In the genomic region with DNA sequence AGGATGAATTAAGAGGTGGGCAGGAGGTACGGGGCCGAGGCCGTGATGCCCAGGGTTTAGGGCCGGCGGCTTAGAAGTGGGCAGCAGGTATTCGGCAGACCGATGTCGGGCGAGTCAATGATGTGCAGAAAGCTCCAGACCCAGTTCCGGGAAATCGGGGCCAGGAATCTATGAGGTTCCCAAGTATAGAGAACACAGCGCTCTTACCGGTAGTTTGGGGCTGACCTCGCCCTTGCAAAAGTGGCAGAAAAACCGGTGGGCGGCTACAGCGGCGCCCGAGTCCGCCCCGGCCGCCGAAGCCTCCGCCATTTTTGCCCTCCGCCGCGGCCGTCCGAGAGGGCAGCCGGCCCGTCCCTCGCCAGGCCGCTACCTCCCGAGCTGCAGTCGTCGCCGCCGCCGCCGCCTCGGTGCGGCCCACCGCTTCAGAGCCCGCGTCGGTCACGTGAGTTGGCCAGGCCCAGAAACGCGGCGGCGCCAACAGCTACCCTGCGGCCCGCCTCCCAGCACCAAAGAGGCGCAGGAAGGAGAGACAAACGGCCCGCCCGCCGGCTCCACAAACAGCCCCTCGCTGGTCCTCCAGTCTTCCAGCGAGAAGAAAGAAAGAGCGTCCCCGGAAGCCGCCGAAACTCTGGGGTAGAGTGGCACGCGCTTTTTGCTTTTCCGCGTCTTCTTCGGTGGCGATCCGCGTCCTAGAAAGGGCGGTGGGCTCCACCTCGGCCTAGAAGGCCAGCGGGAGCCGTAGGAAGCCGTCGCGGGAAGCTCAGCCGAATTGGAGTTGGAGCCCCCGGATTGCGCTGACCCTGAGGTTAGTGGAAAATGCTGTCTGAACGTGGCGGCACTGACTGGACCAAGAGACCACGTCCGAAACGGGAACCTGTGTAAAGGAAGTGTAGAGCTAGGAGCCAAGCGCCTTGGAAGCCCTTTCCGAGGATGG, we compare ENCODE assay signal across 1 cellular context.
TF ChIP-seq lines count a peak whose summit lies in the region.

A gene with protein sequence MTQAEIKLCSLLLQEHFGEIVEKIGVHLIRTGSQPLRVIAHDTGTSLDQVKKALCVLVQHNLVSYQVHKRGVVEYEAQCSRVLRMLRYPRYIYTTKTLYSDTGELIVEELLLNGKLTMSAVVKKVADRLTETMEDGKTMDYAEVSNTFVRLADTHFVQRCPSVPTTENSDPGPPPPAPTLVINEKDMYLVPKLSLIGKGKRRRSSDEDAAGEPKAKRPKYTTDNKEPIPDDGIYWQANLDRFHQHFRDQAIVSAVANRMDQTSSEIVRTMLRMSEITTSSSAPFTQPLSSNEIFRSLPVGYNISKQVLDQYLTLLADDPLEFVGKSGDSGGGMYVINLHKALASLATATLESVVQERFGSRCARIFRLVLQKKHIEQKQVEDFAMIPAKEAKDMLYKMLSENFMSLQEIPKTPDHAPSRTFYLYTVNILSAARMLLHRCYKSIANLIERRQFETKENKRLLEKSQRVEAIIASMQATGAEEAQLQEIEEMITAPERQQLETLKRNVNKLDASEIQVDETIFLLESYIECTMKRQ (plus strand): TSS at position 636 of the 934 bp plus-strand sequence. CDS start 1,577 bp downstream, outside the sequence.
A gene (minus strand): TSS at position 531 of the 934 bp plus-strand sequence. CDS start 222 bp downstream, at position 309.

TF ChIP-seq in HepG2, 621 proteins besides CTCF, POLR2A, EP300 and RAD21 (continued from another document and continues in another):
- TF ChIP-seq, protein P1, sequence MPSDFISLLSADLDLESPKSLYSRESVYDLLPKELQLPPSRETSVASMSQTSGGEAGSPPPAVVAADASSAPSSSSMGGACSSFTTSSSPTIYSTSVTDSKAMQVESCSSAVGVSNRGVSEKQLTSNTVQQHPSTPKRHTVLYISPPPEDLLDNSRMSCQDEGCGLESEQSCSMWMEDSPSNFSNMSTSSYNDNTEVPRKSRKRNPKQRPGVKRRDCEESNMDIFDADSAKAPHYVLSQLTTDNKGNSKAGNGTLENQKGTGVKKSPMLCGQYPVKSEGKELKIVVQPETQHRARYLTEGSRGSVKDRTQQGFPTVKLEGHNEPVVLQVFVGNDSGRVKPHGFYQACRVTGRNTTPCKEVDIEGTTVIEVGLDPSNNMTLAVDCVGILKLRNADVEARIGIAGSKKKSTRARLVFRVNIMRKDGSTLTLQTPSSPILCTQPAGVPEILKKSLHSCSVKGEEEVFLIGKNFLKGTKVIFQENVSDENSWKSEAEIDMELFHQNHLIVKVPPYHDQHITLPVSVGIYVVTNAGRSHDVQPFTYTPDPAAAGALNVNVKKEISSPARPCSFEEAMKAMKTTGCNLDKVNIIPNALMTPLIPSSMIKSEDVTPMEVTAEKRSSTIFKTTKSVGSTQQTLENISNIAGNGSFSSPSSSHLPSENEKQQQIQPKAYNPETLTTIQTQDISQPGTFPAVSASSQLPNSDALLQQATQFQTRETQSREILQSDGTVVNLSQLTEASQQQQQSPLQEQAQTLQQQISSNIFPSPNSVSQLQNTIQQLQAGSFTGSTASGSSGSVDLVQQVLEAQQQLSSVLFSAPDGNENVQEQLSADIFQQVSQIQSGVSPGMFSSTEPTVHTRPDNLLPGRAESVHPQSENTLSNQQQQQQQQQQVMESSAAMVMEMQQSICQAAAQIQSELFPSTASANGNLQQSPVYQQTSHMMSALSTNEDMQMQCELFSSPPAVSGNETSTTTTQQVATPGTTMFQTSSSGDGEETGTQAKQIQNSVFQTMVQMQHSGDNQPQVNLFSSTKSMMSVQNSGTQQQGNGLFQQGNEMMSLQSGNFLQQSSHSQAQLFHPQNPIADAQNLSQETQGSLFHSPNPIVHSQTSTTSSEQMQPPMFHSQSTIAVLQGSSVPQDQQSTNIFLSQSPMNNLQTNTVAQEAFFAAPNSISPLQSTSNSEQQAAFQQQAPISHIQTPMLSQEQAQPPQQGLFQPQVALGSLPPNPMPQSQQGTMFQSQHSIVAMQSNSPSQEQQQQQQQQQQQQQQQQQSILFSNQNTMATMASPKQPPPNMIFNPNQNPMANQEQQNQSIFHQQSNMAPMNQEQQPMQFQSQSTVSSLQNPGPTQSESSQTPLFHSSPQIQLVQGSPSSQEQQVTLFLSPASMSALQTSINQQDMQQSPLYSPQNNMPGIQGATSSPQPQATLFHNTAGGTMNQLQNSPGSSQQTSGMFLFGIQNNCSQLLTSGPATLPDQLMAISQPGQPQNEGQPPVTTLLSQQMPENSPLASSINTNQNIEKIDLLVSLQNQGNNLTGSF (CRISPR knock-in tag; IDR thresholded peaks at IDR 0.05), result peak; percentile 73; the same call in 1 of the 2 replicates
- TF ChIP-seq HNRNPK (IDR thresholded peaks at IDR 0.05; ENCODE audit: low read depth, low read length, poor library complexity, severe bottlenecking), result no peak
- no peak for TF ChIP-seq HMG20A (CRISPR knock-in tag; IDR thresholded peaks at IDR 0.05; ENCODE audit: borderline replicate concordance)
- peak; percentile 91 for TF ChIP-seq ZNF138 (CRISPR knock-in tag; IDR thresholded peaks at IDR 0.05; ENCODE audit: low read depth)
- TF ChIP-seq TBX2 (CRISPR knock-in tag; IDR thresholded peaks at IDR 0.05; ENCODE audit: borderline replicate concordance), result peak; percentile 93
- TF ChIP-seq, protein P2, sequence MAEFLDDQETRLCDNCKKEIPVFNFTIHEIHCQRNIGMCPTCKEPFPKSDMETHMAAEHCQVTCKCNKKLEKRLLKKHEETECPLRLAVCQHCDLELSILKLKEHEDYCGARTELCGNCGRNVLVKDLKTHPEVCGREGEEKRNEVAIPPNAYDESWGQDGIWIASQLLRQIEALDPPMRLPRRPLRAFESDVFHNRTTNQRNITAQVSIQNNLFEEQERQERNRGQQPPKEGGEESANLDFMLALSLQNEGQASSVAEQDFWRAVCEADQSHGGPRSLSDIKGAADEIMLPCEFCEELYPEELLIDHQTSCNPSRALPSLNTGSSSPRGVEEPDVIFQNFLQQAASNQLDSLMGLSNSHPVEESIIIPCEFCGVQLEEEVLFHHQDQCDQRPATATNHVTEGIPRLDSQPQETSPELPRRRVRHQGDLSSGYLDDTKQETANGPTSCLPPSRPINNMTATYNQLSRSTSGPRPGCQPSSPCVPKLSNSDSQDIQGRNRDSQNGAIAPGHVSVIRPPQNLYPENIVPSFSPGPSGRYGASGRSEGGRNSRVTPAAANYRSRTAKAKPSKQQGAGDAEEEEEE (CRISPR knock-in tag; IDR thresholded peaks at IDR 0.05; ENCODE audit: borderline replicate concordance), result no peak
- TF ChIP-seq, protein P3, sequence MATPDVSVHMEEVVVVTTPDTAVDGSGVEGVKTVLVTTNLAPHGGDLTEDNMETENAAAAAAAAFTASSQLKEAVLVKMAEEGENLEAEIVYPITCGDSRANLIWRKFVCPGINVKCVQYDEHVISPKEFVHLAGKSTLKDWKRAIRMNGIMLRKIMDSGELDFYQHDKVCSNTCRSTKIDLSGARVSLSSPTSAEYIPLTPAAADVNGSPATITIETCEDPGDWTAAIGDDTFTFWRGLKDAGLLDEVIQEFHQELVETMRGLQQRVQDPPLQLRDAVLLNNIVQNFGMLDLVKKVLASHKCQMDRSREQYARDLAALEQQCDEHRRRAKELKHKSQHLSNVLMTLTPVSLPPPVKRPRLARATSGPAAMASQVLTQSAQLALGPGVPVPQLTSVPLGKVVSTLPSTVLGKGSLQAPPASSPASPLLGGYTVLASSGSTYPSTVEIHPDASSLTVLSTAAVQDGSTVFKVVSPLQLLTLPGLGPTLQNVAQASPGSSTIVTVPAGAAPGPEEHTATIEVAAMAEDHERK (CRISPR knock-in tag; IDR thresholded peaks at IDR 0.05; ENCODE audit: low read depth), result no peak
- peak; percentile 52; the same call in 1 of the 2 replicates for TF ChIP-seq ZNF724P (CRISPR knock-in tag; IDR thresholded peaks at IDR 0.05; ENCODE audit: borderline replicate concordance)
- TF ChIP-seq GLI4 (CRISPR knock-in tag; IDR thresholded peaks at IDR 0.05; ENCODE audit: borderline replicate concordance), result peak; percentile 45; the same call in 1 of the 2 replicates
- TF ChIP-seq, protein P4, sequence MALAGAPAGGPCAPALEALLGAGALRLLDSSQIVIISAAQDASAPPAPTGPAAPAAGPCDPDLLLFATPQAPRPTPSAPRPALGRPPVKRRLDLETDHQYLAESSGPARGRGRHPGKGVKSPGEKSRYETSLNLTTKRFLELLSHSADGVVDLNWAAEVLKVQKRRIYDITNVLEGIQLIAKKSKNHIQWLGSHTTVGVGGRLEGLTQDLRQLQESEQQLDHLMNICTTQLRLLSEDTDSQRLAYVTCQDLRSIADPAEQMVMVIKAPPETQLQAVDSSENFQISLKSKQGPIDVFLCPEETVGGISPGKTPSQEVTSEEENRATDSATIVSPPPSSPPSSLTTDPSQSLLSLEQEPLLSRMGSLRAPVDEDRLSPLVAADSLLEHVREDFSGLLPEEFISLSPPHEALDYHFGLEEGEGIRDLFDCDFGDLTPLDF (CRISPR knock-in tag; IDR thresholded peaks at IDR 0.05), result peak; percentile 80
- no peak for TF ChIP-seq RBM22 (optimal IDR thresholded peaks at IDR 0.05; ENCODE audit: low read length)
- TF ChIP-seq ZNF274 (CRISPR knock-in tag; IDR thresholded peaks at IDR 0.05), result no peak
- TF ChIP-seq, protein P5, sequence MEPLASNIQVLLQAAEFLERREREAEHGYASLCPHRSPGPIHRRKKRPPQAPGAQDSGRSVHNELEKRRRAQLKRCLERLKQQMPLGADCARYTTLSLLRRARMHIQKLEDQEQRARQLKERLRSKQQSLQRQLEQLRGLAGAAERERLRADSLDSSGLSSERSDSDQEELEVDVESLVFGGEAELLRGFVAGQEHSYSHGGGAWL (CRISPR knock-in tag; IDR thresholded peaks at IDR 0.05), result peak; percentile 79
- no peak for TF ChIP-seq MIER3 (CRISPR knock-in tag; IDR thresholded peaks at IDR 0.05; ENCODE audit: borderline replicate concordance)
- no peak for TF ChIP-seq PAWR (CRISPR knock-in tag; IDR thresholded peaks at IDR 0.05; ENCODE audit: borderline replicate concordance)
- TF ChIP-seq FLYWCH1 (CRISPR knock-in tag; IDR thresholded peaks at IDR 0.05), result no peak
- no peak for TF ChIP-seq DNMT3B (CRISPR knock-in tag; conservative IDR thresholded peaks at IDR 0.05)
- TF ChIP-seq, protein P6, sequence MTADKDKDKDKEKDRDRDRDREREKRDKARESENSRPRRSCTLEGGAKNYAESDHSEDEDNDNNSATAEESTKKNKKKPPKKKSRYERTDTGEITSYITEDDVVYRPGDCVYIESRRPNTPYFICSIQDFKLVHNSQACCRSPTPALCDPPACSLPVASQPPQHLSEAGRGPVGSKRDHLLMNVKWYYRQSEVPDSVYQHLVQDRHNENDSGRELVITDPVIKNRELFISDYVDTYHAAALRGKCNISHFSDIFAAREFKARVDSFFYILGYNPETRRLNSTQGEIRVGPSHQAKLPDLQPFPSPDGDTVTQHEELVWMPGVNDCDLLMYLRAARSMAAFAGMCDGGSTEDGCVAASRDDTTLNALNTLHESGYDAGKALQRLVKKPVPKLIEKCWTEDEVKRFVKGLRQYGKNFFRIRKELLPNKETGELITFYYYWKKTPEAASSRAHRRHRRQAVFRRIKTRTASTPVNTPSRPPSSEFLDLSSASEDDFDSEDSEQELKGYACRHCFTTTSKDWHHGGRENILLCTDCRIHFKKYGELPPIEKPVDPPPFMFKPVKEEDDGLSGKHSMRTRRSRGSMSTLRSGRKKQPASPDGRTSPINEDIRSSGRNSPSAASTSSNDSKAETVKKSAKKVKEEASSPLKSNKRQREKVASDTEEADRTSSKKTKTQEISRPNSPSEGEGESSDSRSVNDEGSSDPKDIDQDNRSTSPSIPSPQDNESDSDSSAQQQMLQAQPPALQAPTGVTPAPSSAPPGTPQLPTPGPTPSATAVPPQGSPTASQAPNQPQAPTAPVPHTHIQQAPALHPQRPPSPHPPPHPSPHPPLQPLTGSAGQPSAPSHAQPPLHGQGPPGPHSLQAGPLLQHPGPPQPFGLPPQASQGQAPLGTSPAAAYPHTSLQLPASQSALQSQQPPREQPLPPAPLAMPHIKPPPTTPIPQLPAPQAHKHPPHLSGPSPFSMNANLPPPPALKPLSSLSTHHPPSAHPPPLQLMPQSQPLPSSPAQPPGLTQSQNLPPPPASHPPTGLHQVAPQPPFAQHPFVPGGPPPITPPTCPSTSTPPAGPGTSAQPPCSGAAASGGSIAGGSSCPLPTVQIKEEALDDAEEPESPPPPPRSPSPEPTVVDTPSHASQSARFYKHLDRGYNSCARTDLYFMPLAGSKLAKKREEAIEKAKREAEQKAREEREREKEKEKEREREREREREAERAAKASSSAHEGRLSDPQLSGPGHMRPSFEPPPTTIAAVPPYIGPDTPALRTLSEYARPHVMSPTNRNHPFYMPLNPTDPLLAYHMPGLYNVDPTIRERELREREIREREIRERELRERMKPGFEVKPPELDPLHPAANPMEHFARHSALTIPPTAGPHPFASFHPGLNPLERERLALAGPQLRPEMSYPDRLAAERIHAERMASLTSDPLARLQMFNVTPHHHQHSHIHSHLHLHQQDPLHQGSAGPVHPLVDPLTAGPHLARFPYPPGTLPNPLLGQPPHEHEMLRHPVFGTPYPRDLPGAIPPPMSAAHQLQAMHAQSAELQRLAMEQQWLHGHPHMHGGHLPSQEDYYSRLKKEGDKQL (CRISPR knock-in tag; IDR thresholded peaks at IDR 0.05; ENCODE audit: low read depth), result peak; percentile 13; the same call in 1 of the 2 replicates
- TF ChIP-seq, protein P7, sequence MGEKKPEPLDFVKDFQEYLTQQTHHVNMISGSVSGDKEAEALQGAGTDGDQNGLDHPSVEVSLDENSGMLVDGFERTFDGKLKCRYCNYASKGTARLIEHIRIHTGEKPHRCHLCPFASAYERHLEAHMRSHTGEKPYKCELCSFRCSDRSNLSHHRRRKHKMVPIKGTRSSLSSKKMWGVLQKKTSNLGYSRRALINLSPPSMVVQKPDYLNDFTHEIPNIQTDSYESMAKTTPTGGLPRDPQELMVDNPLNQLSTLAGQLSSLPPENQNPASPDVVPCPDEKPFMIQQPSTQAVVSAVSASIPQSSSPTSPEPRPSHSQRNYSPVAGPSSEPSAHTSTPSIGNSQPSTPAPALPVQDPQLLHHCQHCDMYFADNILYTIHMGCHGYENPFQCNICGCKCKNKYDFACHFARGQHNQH (CRISPR knock-in tag; IDR thresholded peaks at IDR 0.05), result peak; percentile 82
- TF ChIP-seq SP1 (IDR thresholded peaks at IDR 0.05), result no peak
- TF ChIP-seq SP1 (CRISPR knock-in tag; IDR thresholded peaks at IDR 0.05), result no peak
- no peak for TF ChIP-seq RARG (CRISPR knock-in tag; IDR thresholded peaks at IDR 0.05; ENCODE audit: low read depth)
- no peak; the same call in 1 of the 2 replicates for TF ChIP-seq MEIS1 (CRISPR knock-in tag; IDR thresholded peaks at IDR 0.05; ENCODE audit: borderline replicate concordance)
- peak; percentile 52; the same call in 1 of the 2 replicates for TF ChIP-seq ZNF350 (CRISPR knock-in tag; IDR thresholded peaks at IDR 0.05; ENCODE audit: borderline replicate concordance, low read depth)
- no peak for TF ChIP-seq TAF15 (IDR thresholded peaks at IDR 0.05; ENCODE audit: low read depth, low read length, poor library complexity, severe bottlenecking)
